In the genomic region with DNA sequence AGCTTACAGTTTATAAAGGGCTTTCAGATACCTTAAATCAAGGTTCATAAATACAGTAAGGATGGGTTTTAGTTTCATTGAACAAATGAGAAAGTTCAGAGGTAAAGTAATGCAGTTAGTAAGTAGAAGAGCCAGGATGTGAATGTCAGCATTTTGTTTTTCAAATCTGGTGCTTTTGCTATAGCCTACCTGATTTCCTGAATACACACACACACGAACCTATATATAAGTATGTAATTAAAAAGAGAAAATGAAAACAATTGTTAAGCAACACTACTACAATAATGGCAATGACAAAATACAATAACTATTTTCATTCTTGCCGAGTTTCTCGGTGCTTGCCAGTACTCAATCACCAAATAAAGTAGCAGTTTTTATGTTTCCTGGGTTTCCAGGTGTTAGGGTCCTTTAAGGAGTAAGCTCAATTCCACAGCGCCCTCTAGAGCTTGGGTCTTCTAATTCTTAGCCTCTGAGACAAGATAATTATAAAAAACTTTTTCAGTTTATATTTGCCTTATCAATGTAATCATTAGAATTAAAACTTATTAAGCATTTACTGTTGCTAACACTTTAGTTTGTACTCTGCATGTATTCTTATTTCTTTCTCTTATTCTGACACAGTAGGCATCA, we compare ENCODE assay signal across 8 cellular contexts.
DNase-seq lines count a peak whose midpoint lies in the region; FAIRE-seq and TF ChIP-seq lines count a peak whose summit lies in the region.

No MANE protein-coding gene starts in this region.

- no peak for TF ChIP-seq POLR2A in suprapubic skin (IDR thresholded peaks at IDR 0.05)

- peak; percentile 26 for FAIRE-seq in GM19239 (lab: Jason Lieb, UNC)

- H3K27ac Mint-ChIP-seq in T-helper 1 cell treated with Interleukin-12 subunit alpha and Interleukin-12 subunit beta and Interleukin-4 antibody, amounts not matched to agents 30 μg/mL and 1 μg/mL, for 36 hours: peak overlapping the region; percentile 18

- no peak for TF ChIP-seq EP300 in suprapubic skin (IDR thresholded peaks at IDR 0.05)

- peaks cover 4% of the 10 kb centered on the region for H3K4me1 ChIP-seq in suprapubic skin

- H3K9me3 ChIP-seq in suprapubic skin: no peaks in the 10 kb centered on the region

- H3K27me3 Mint-ChIP-seq in T-helper 1 cell treated with Interleukin-12 subunit alpha and Interleukin-12 subunit beta and Interleukin-4 antibody, amounts not matched to agents 30 μg/mL and 1 μg/mL, for 36 hours (ENCODE audit: low read depth): peaks cover 11% of the 10 kb centered on the region

- 33% methylated on average over 4 of the region's 4 CpGs for WGBS in suprapubic skin

- peak; percentile 57 for TF ChIP-seq CTCF in fibroblast of pulmonary artery (IDR thresholded peaks at IDR 0.05; ENCODE audit: low read length, missing control alignments)
- peak in 1 of 2 donors; percentile 18 for TF ChIP-seq CTCF in suprapubic skin (IDR thresholded peaks at IDR 0.05)

- no peaks in the 10 kb centered on the region for H3K27me3 ChIP-seq in suprapubic skin

- H3K4me3 ChIP-seq in fibroblast of pulmonary artery (replicated peaks; ENCODE audit: low read depth, low read length) (no peak overlapping the region), suprapubic skin (no peak overlapping the region)

- H3K36me3 ChIP-seq in suprapubic skin: no peaks in the 10 kb centered on the region

- peaks cover 21% of the 10 kb centered on the region for H3K4me1 Mint-ChIP-seq in T-helper 1 cell treated with Interleukin-12 subunit alpha and Interleukin-12 subunit beta and Interleukin-4 antibody, amounts not matched to agents 30 μg/mL and 1 μg/mL, for 36 hours (ENCODE audit: low read depth)

- no peak overlapping the region for H3K4me3 Mint-ChIP-seq in T-helper 1 cell treated with Interleukin-12 subunit alpha and Interleukin-12 subunit beta and Interleukin-4 antibody, amounts not matched to agents 30 μg/mL and 1 μg/mL, for 36 hours

- H3K36me3 Mint-ChIP-seq in T-helper 1 cell treated with Interleukin-12 subunit alpha and Interleukin-12 subunit beta and Interleukin-4 antibody, amounts not matched to agents 30 μg/mL and 1 μg/mL, for 36 hours (ENCODE audit: low read depth): peaks cover 1% of the 10 kb centered on the region

- no peak overlapping the region for H3K27ac ChIP-seq in suprapubic skin

- peak; percentile 24 for DNase-seq in COLO668 (lab: John Stamatoyannopoulos, UW; ENCODE audit: unreplicated experiment)
- DNase-seq in GM19239 (ENCODE audit: insufficient read length, low spot score): no peak
- DNase-seq in HS-27A (ENCODE audit: low read depth): peak; percentile 14
- DNase-seq in fibroblast of pulmonary artery (ENCODE audit: low read depth): peak; percentile 53
- peak; percentile 34 for DNase-seq in stimulated activated CD4-positive, alpha-beta T cell treated with anti-CD3 and anti-CD28 coated beads, Interleukin-2, amount 100 ng/mL, for 4 hours (ENCODE audit: low read depth)
- DNase-seq in suprapubic skin (ENCODE audit: low spot score in 2 of 2): no peak
- no peak for DNase-seq in T1000 (lab: John Stamatoyannopoulos, UW)

- peaks cover 4% of the 10 kb centered on the region for H3K9me3 Mint-ChIP-seq in T-helper 1 cell treated with Interleukin-12 subunit alpha and Interleukin-12 subunit beta and Interleukin-4 antibody, amounts not matched to agents 30 μg/mL and 1 μg/mL, for 36 hours

Comparison
In these comparisons a context has a peak if more than half of its experiments do, and no peak if none do; other contexts are left out.
1. DNase-seq: peak in COLO668 (single experiment), HS-27A (single experiment), fibroblast of pulmonary artery (single experiment) and stimulated activated CD4-positive, alpha-beta T cell treated with anti-CD3 and anti-CD28 coated beads, Interleukin-2, amount 100 ng/mL, for 4 hours (single experiment); none in GM19239 (single experiment), suprapubic skin (0 of 2) and T1000 (single experiment).